Comparison of ENCODE assay signal across 9 cellular contexts in genomic region chr12:6612247-6612646, GRCh38. TPM values are rescaled to one million over a fixed set of nuclear protein-coding genes. Genes with fewer than 3 reads are reported as not detected.
DNase-seq lines count a peak whose midpoint lies in the region; ATAC-seq and TF ChIP-seq lines count a peak whose summit lies in the region.
"Had no signal": no experiment of that assay in that cellular context is flagged by ENCODE, and none has a peak within 500 bp of the region (broad histone marks: within the 10 kb centered on the region; RNA-seq: fewer than 3 reads in every experiment).

No MANE protein-coding gene starts in this region.

- CTCF ChIA-PET in SK-N-SH (lab: Yijun Ruan, JAX) = interaction anchor here (0.7 to 2.7 kb wide), 3 partner anchors 42 to 213 kb away, joined by 3 to 9 read pairs (median 5); no protein-coding TSS in a partner anchor

- 76% methylated on average over 6 of the region's 6 CpGs for WGBS in SK-N-SH (ENCODE audit: low lambda C conversion rate)
- WGBS in right cardiac atrium = 64% methylated on average over 6 of the region's 6 CpGs

- H4K20me1 ChIP-seq in SK-N-SH (ENCODE audit: insufficient read depth) = no peaks in the 10 kb centered on the region

- POLR2A ChIA-PET in SK-N-SH (lab: Yijun Ruan, JAX) = interaction anchor here (1.3 to 3.5 kb wide), 5 partner anchors 20 to 142 kb away, joined by 3 to 35 read pairs (median 9); partner anchors contain the start of genes GAPDH, MLF2, VAMP1 and ZNF384

- no peaks in the 10 kb centered on the region for H3K36me3 ChIP-seq in SK-N-SH (replicated peaks in 1 of 2; ENCODE audit: control insufficient read depth in 1 of 2, insufficient read depth in 2 of 2, low read length in 1 of 2)

- no peaks in the 10 kb centered on the region for H3K79me2 ChIP-seq in SK-N-SH (ENCODE audit: insufficient read depth)

- peak overlapping the region; percentile 91 to 100 for H3K27ac ChIP-seq in SK-N-SH (ENCODE audit: low read depth in 2 of 2, low read length in 1 of 2)
- peak overlapping the region; percentile 72 for H3K27ac ChIP-seq in VCaP
- H3K27ac ChIP-seq in right cardiac atrium (ENCODE audit: low read length) = peak overlapping the region; percentile 43

- H3K4me2 ChIP-seq in SK-N-SH = peak overlapping the region; percentile 88

- H3K4me1 ChIP-seq in SK-N-SH (ENCODE audit: control insufficient read depth in 1 of 2, insufficient read depth in 2 of 2, low read depth in 1 of 2, low read length in 1 of 2) = peaks cover 26 to 45% of the 10 kb centered on the region in 2 experiments
- H3K4me1 ChIP-seq in right cardiac atrium (ENCODE audit: control insufficient read depth, insufficient read depth, low read length) = peaks cover 19% of the 10 kb centered on the region

- no peak overlapping the region for H3K4me3 ChIP-seq in SK-N-SH (ENCODE audit: low read depth in 2 of 2, low read length in 1 of 2)
- H3K4me3 ChIP-seq in right cardiac atrium (ENCODE audit: low read length) = no peak overlapping the region

- no peak overlapping the region for H3K9ac ChIP-seq in SK-N-SH

- peak overlapping the region; percentile 12 to 22 for H3K4me3 Mint-ChIP-seq in stimulated activated naive CD8-positive, alpha-beta T cell treated with anti-CD3 and anti-CD28 coated beads, Interleukin-15, amount 100 ng/mL, for 72 hours

- DNase-seq in SK-N-SH (no peak), right cardiac atrium (no peak), COR-L47 (lab: John Stamatoyannopoulos, UW) (no peak), AML-193 (lab: John Stamatoyannopoulos, UW) (no peak)
- DNase-seq in stimulated activated naive CD8-positive, alpha-beta T cell treated with anti-CD3 and anti-CD28 coated beads, Interleukin-15, amount 100 ng/mL, for 72 hours = no peak
- DNase-seq: ACHN had no signal

- H3K4me1 Mint-ChIP-seq in stimulated activated naive CD8-positive, alpha-beta T cell treated with anti-CD3 and anti-CD28 coated beads, Interleukin-15, amount 100 ng/mL, for 72 hours = peaks cover 54% of the 10 kb centered on the region

- H3F3A ChIP-seq in SK-N-SH (replicated peaks; ENCODE audit: insufficient read depth) = peaks cover 59% of the 10 kb centered on the region

- no peak for TF ChIP-seq RAD21 in SK-N-SH (IDR thresholded peaks at IDR 0.05; ENCODE audit: low read length)

- no peaks in the 10 kb centered on the region for H3K27me3 ChIP-seq in SK-N-SH (ENCODE audit: insufficient read depth)
- H3K27me3 ChIP-seq in right cardiac atrium (ENCODE audit: control insufficient read depth, insufficient read depth) = no peaks in the 10 kb centered on the region

- intact Hi-C loops in right cardiac atrium (cut with DNase I) = loop anchor here in 3 of 4 donors (10.0 kb wide), 3 partner anchors 73 to 213 kb away; partner anchors contain the start of genes GPR162 (in 1 of the 3), P3H3 (in 1 of the 3) and ZNF384 (in 1 of the 3)

- ATAC-seq in SK-N-SH treated with all-trans-retinoic acid at 6 μM for 48 hours (no peak), right cardiac atrium (no peak), HG02798 (IDR thresholded peaks at IDR 0.05; ENCODE audit: poor library complexity, unreplicated experiment) (no peak)
- no peak for ATAC-seq in stimulated activated naive CD8-positive, alpha-beta T cell treated with anti-CD3 and anti-CD28 coated beads, Interleukin-15, amount 100 ng/mL, for 72 hours

- H3K9me2 ChIP-seq in SK-N-SH = no peaks in the 10 kb centered on the region

- TF ChIP-seq CTCF in SK-N-SH (IDR thresholded peaks at IDR 0.05) (no peak), VCaP (conservative IDR thresholded peaks at IDR 0.05) (no peak)

- no peaks in the 10 kb centered on the region for H3K9me3 ChIP-seq in SK-N-SH
- no peaks in the 10 kb centered on the region for H3K9me3 ChIP-seq in right cardiac atrium (ENCODE audit: control insufficient read depth, low read length)

- peak overlapping the region; percentile 76; the same call in 1 of the 2 replicates for H2AFZ ChIP-seq in SK-N-SH (ENCODE audit: low read depth)

- no peaks in the 10 kb centered on the region for H3K27me3 Mint-ChIP-seq in stimulated activated naive CD8-positive, alpha-beta T cell treated with anti-CD3 and anti-CD28 coated beads, Interleukin-15, amount 100 ng/mL, for 72 hours

- no peak for TF ChIP-seq EP300 in SK-N-SH (IDR thresholded peaks at IDR 0.05; ENCODE audit: borderline replicate concordance in 1 of 2, low read depth in 1 of 2, low read length in 1 of 2)

- peak overlapping the region in 1 of 2 donors; percentile 35 for H3K27ac Mint-ChIP-seq in stimulated activated naive CD8-positive, alpha-beta T cell treated with anti-CD3 and anti-CD28 coated beads, Interleukin-15, amount 100 ng/mL, for 72 hours

- no peaks in the 10 kb centered on the region for H3K9me3 Mint-ChIP-seq in stimulated activated naive CD8-positive, alpha-beta T cell treated with anti-CD3 and anti-CD28 coated beads, Interleukin-15, amount 100 ng/mL, for 72 hours

TF ChIP-seq in SK-N-SH, 30 proteins besides CTCF, POLR2A, EP300 and RAD21 (continues in another document):
- TF ChIP-seq GABPA (IDR thresholded peaks at IDR 0.05; ENCODE audit: low read depth) = no peak
- no peak for TF ChIP-seq FOXJ3 (CRISPR knock-in tag; IDR thresholded peaks at IDR 0.05)
- no peak for TF ChIP-seq YY1 (IDR thresholded peaks at IDR 0.05; ENCODE audit: low read depth)
- no peak for TF ChIP-seq SIN3A (IDR thresholded peaks at IDR 0.05; ENCODE audit: borderline replicate concordance, low read depth, low read length)
- TF ChIP-seq RCOR1 (IDR thresholded peaks at IDR 0.05; ENCODE audit: low read length) = no peak
- no peak for TF ChIP-seq MEF2A (IDR thresholded peaks at IDR 0.05; ENCODE audit: borderline replicate concordance, low read depth)
- TF ChIP-seq TAF1 (IDR thresholded peaks at IDR 0.05; ENCODE audit: borderline replicate concordance, low read depth, low read length) = no peak
- TF ChIP-seq NRF1 (IDR thresholded peaks at IDR 0.05; ENCODE audit: low read depth, low read length) = no peak
- TF ChIP-seq IRF3 (IDR thresholded peaks at IDR 0.05; ENCODE audit: low read depth, low read length) = no peak
- TF ChIP-seq GATA2 (CRISPR knock-in tag; IDR thresholded peaks at IDR 0.05) = no peak

TF ChIP-seq in SK-N-SH treated with all-trans-retinoic acid at 6 μM for 48 hours, 23 proteins besides CTCF, POLR2A, EP300 and RAD21 (continues in another document):
- no peak for TF ChIP-seq CSDC2 (CRISPR knock-in tag; IDR thresholded peaks at IDR 0.05)
- TF ChIP-seq ARNTL (CRISPR knock-in tag; IDR thresholded peaks at IDR 0.05; ENCODE audit: borderline replicate concordance, low read depth) = no peak
- no peak for TF ChIP-seq ZNF70 (CRISPR knock-in tag; IDR thresholded peaks at IDR 0.05)
- TF ChIP-seq TCF4 (CRISPR knock-in tag; IDR thresholded peaks at IDR 0.05; ENCODE audit: borderline replicate concordance) = no peak
- no peak for TF ChIP-seq ESRRG (CRISPR knock-in tag; IDR thresholded peaks at IDR 0.05)
- no peak for TF ChIP-seq GLIS3 (CRISPR knock-in tag; IDR thresholded peaks at IDR 0.05)
- no peak for TF ChIP-seq PATZ1 (CRISPR knock-in tag; IDR thresholded peaks at IDR 0.05; ENCODE audit: borderline replicate concordance)

RNA-seq across cellular contexts. Expression of gene CHD4, which starts 5.1 kb away (rescaled TPM):
- polyA plus RNA-seq in SK-N-SH (2012; rRNA removed) (85.5 and 90.5 TPM in 2 replicates), right cardiac atrium (142 TPM)
- polyA plus RNA-seq in SK-N-SH (2012; cell fraction: cytosol; rRNA removed) = 63.2 and 74.4 TPM in 2 replicates
- polyA plus RNA-seq in SK-N-SH (2012; cell fraction: nucleus; rRNA removed) = 200 and 254 TPM in 2 replicates
- total RNA-seq in right cardiac atrium = 100 to 1,000 TPM; 138 to 165 (median 153) TPM

RNA-seq across cellular contexts. Expression of gene LPAR5, which starts 23.5 kb away (rescaled TPM):
- polyA plus RNA-seq in SK-N-SH (2012; rRNA removed) (0.03 and 0.05 TPM in 2 replicates), right cardiac atrium (0.86 TPM)
- 0.03 and 0.05 TPM in 2 replicates for polyA plus RNA-seq in SK-N-SH (2012; cell fraction: cytosol; rRNA removed)
- 0.15 TPM in 2 replicates for polyA plus RNA-seq in SK-N-SH (2012; cell fraction: nucleus; rRNA removed)
- total RNA-seq in right cardiac atrium = 1 to 10 TPM; 1.1 to 2.6 (median 2.0) TPM

RNA-seq across cellular contexts. Expression of gene ACRBP, which starts 35.0 kb away (rescaled TPM):
- polyA plus RNA-seq in SK-N-SH (2012; rRNA removed) (0.71 and 0.88 TPM in 2 replicates), right cardiac atrium (0.50 TPM)
- 0.35 and 0.58 TPM in 2 replicates for polyA plus RNA-seq in SK-N-SH (2012; cell fraction: cytosol; rRNA removed)
- 5.4 and 6.0 TPM in 2 replicates for polyA plus RNA-seq in SK-N-SH (2012; cell fraction: nucleus; rRNA removed)
- 1 to 10 TPM; 1.0 to 2.1 (median 1.1) TPM for total RNA-seq in right cardiac atrium

RNA-seq across cellular contexts. Expression of gene NOP2, which starts 44.2 kb away (rescaled TPM):
- polyA plus RNA-seq in SK-N-SH (2012; rRNA removed) (64.5 and 76.2 TPM in 2 replicates), right cardiac atrium (9.6 TPM)
- 45.2 and 46.3 TPM in 2 replicates for polyA plus RNA-seq in SK-N-SH (2012; cell fraction: cytosol; rRNA removed)
- 283 and 315 TPM in 2 replicates for polyA plus RNA-seq in SK-N-SH (2012; cell fraction: nucleus; rRNA removed)
- 10 to 100 TPM; 15.1 to 27.5 (median 16.5) TPM for total RNA-seq in right cardiac atrium

RNA-seq across cellular contexts. Expression of gene ING4, which starts 50.7 kb away (rescaled TPM):
- 96.5 and 163 TPM in 2 replicates for polyA plus RNA-seq in SK-N-SH (2012; rRNA removed)
- 108 and 110 TPM in 2 replicates for polyA plus RNA-seq in SK-N-SH (2012; cell fraction: cytosol; rRNA removed)
- polyA plus RNA-seq in SK-N-SH (2012; cell fraction: nucleus; rRNA removed) = 252 and 353 TPM in 2 replicates
- 10 to 100 TPM; 18.3 to 31.2 (median 30.2) TPM for total RNA-seq in right cardiac atrium
- 27.0 TPM for polyA plus RNA-seq in right cardiac atrium

Comparison
In these comparisons a context has a peak if more than half of its experiments do, and no peak if none do; other contexts are left out.
1. H3K27ac ChIP-seq: peak in every context shown above with its lines; median percentile 96 in SK-N-SH; 72 in VCaP; 43 in right cardiac atrium.